In the genomic region with DNA sequence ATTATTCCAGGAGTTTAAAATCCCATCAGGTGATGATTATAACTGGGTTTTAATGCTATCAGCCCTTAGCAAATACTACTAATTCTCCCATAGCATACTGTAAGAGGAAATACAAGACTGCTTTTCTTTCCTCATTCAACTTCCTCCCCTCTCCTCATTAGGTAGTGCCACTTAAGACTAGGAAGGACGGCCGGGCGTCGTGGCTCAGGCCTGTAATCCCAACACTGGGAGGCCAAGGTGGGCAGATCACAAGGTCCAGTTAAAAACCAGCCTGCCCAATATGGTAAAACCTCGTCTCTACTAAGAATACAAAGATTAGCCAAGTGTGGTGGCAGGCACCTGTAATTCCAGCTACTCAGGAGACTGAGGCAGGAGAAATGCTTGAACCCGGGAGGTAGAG, we compare ENCODE assay signal across 23 cellular contexts. TPM values are rescaled to one million over a fixed set of nuclear protein-coding genes. Genes with fewer than 3 reads are reported as not detected.
"Had no signal": no experiment of that assay in that cellular context is flagged by ENCODE, and none has a peak within 500 bp of the region (broad histone marks: within the 10 kb centered on the region; RNA-seq: fewer than 3 reads in every experiment).

No MANE protein-coding gene starts in this region.

- H3K9me3 Mint-ChIP-seq: endodermal cell; naive thymus-derived CD8-positive, alpha-beta T cell; neural crest cell; stimulated activated effector memory CD8-positive, alpha-beta T cell treated with anti-CD3 and anti-CD28 coated beads, Interleukin-12 subunit alpha, Interleukin-12 subunit beta, amount 100 ng/mL, for 72 hours; type B pancreatic cell had no signal

- H3K27me3 ChIP-seq: colonic mucosa, heart left ventricle, ovary, right atrium auricular region, suprapubic skin, thyroid gland, uterus had no signal

- H3K27ac Mint-ChIP-seq: endodermal cell; stimulated activated effector memory CD8-positive, alpha-beta T cell treated with anti-CD3 and anti-CD28 coated beads, Interleukin-12 subunit alpha, Interleukin-12 subunit beta, amount 100 ng/mL, for 72 hours; type B pancreatic cell had no signal

- H3K4me1 Mint-ChIP-seq: endodermal cell; neural crest cell; stimulated activated effector memory CD8-positive, alpha-beta T cell treated with anti-CD3 and anti-CD28 coated beads, Interleukin-12 subunit alpha, Interleukin-12 subunit beta, amount 100 ng/mL, for 72 hours had no signal

- H3K4me1 ChIP-seq: colonic mucosa, heart left ventricle, right atrium auricular region, suprapubic skin, thyroid gland, uterus had no signal

- ATAC-seq: heart left ventricle; left lobe of liver; mucosa of descending colon; naive thymus-derived CD8-positive, alpha-beta T cell; stimulated activated effector memory CD8-positive, alpha-beta T cell treated with anti-CD3 and anti-CD28 coated beads, Interleukin-12 subunit alpha, Interleukin-12 subunit beta, amount 100 ng/mL, for 72 hours; stimulated activated naive CD8-positive, alpha-beta T cell treated with anti-CD3 and anti-CD28 coated beads, Interleukin-15, Interleukin-2, amounts not matched to agents 100 U/mL and 50 U/mL, for 24 hours had no signal

- H3K4me3 ChIP-seq: colonic mucosa, heart left ventricle, mucosa of descending colon, ovary, right atrium auricular region, suprapubic skin, thyroid gland, uterus had no signal

- H3K36me3 ChIP-seq: colonic mucosa, ovary, uterus had no signal

- H3K4me3 Mint-ChIP-seq: endodermal cell; naive thymus-derived CD8-positive, alpha-beta T cell; neural crest cell; stimulated activated effector memory CD8-positive, alpha-beta T cell treated with anti-CD3 and anti-CD28 coated beads, Interleukin-12 subunit alpha, Interleukin-12 subunit beta, amount 100 ng/mL, for 72 hours; type B pancreatic cell had no signal

- H3K27ac ChIP-seq: colonic mucosa, heart left ventricle, ovary, right atrium auricular region, suprapubic skin, thyroid gland, uterus had no signal

- H3K9me3 ChIP-seq: colonic mucosa, heart left ventricle, mucosa of descending colon, ovary, right atrium auricular region, suprapubic skin, thyroid gland, uterus had no signal

- H3K27me3 Mint-ChIP-seq: naive thymus-derived CD8-positive, alpha-beta T cell; type B pancreatic cell had no signal

- DNase-seq: colonic mucosa; effector CD4-positive, alpha-beta T cell; endodermal cell; heart left ventricle; hippocampal formation; mammary epithelial cell; mucosa of descending colon; naive thymus-derived CD8-positive, alpha-beta T cell; nucleus accumbens; ovary; small intestine; stimulated activated CD4-positive, alpha-beta T cell treated with anti-CD3 and anti-CD28 coated beads, Interleukin-4, amount 100 ng/mL, for 1 hour; stimulated activated CD8-positive, alpha-beta memory T cell treated with anti-CD3 and anti-CD28 coated beads, Interleukin-4, amount 100 ng/mL, for 48 hours; stimulated activated naive CD8-positive, alpha-beta T cell treated with anti-CD3 and anti-CD28 coated beads, Interleukin-15, Interleukin-2, amounts not matched to agents 100 U/mL and 50 U/mL, for 24 hours; thyroid gland; uterus had no signal

RNA-seq across cellular contexts. Expression of gene OIP5, which starts 55.3 kb away (rescaled TPM):
- total RNA-seq: mesenteric fat pad had no signal
